ENCODE assay signal across 18 cellular contexts in the genomic region with DNA sequence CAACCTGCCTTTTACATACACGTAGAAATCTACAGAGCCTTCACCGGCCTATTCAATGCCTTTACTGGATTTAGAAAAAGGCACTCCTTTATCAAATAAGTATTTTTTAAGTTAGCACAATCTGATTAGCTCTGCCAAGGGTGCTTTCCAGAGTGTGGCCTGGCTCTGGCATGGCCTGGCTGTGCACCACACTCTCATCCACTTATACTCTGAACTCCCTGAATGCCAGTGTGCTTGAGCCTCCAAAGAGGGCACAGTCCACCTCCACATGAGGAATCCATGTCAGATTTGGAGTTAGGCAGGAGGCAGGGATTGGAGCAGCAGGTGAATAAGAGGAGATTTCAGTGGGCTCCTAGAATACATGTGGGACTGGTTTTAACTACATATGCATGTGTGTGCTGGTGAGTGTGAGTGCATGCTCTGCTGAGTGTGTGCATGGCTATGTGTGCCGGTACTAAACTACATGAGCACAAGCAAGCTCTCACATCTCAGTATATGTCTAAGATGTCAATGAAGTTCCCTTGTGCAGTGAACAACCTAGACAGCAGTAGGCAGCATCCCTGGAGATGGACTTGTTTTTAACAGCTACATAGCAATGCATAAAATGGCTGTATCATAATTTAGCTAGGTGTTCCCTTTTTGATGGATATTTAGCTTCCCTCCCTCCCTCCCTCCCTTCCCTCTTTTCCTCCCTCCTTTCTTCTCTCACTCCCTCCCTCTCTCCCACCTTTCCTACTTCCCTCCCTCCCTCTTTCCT. TPM values are rescaled to one million over a fixed set of nuclear protein-coding genes. Genes with fewer than 3 reads are reported as not detected.
A peak's percentile ranks its signal among the peaks of the same experiment; 100 is the strongest.
DNase-seq lines count a peak whose midpoint lies in the region; ATAC-seq and TF ChIP-seq lines count a peak whose summit lies in the region.
"Had no signal": no experiment of that assay in that cellular context is flagged by ENCODE, and none has a peak within 500 bp of the region (broad histone marks: within the 10 kb centered on the region; RNA-seq: fewer than 3 reads in every experiment).

No MANE protein-coding gene starts in this region.

- H3K4me1 Mint-ChIP-seq in activated CD8-positive, alpha-beta memory T cell treated with anti-CD3 and anti-CD28 coated beads, Interleukin-2, amount 10 ng/mL, durations not matched to agents 7 days and 5 days, result no peaks in the 10 kb centered on the region
- H3K4me1 Mint-ChIP-seq: B cell; CD4-positive, alpha-beta memory T cell had no signal

- no TSS peak for BruUV-seq in PC-3 (replicated peaks; lab: Mats Ljungman, UMichigan)

- no peak overlapping the region for H2AFZ ChIP-seq in PC-3 (ENCODE audit: low read length)

- no peak overlapping the region for H3K4me3 ChIP-seq in esophagus muscularis mucosa
- no peak overlapping the region for H3K4me3 ChIP-seq in lower lobe of right lung
- no peak overlapping the region for H3K4me3 ChIP-seq in PC-3 (ENCODE audit: low read length)
- no peak overlapping the region for H3K4me3 ChIP-seq in dorsolateral prefrontal cortex
- H3K4me3 ChIP-seq: GM12878 had no signal

- H3K36me3 Mint-ChIP-seq in activated CD8-positive, alpha-beta memory T cell treated with anti-CD3 and anti-CD28 coated beads, Interleukin-2, amount 10 ng/mL, durations not matched to agents 7 days and 5 days, result no peaks in the 10 kb centered on the region
- H3K36me3 Mint-ChIP-seq: CD4-positive, alpha-beta memory T cell had no signal

- no peak overlapping the region for H3K9ac ChIP-seq in PC-3 (ENCODE audit: low read length)

- H3K9me3 Mint-ChIP-seq in activated CD8-positive, alpha-beta memory T cell treated with anti-CD3 and anti-CD28 coated beads, Interleukin-2, amount 10 ng/mL, durations not matched to agents 7 days and 5 days (ENCODE audit: low read depth), result no peaks in the 10 kb centered on the region
- H3K9me3 Mint-ChIP-seq: CD4-positive, alpha-beta memory T cell; HFFc6 had no signal

- no peaks in the 10 kb centered on the region for H3K9me3 ChIP-seq in esophagus muscularis mucosa
- H3K9me3 ChIP-seq in lower lobe of right lung, result no peaks in the 10 kb centered on the region
- H3K9me3 ChIP-seq in PC-3 (ENCODE audit: low read length), result no peaks in the 10 kb centered on the region

- H3K4me3 Mint-ChIP-seq in activated CD8-positive, alpha-beta memory T cell treated with anti-CD3 and anti-CD28 coated beads, Interleukin-2, amount 10 ng/mL, durations not matched to agents 7 days and 5 days, result no peak overlapping the region
- H3K4me3 Mint-ChIP-seq: B cell; CD4-positive, alpha-beta memory T cell; HFFc6 had no signal

- H3K79me2 ChIP-seq in PC-3 (ENCODE audit: low read length), result no peaks in the 10 kb centered on the region

- H4K20me1 ChIP-seq in PC-3 (ENCODE audit: low read length), result no peaks in the 10 kb centered on the region

- H3K27me3 Mint-ChIP-seq in activated CD8-positive, alpha-beta memory T cell treated with anti-CD3 and anti-CD28 coated beads, Interleukin-2, amount 10 ng/mL, durations not matched to agents 7 days and 5 days, result peaks cover under 1% of the 10 kb centered on the region
- H3K27me3 Mint-ChIP-seq: B cell; CD4-positive, alpha-beta memory T cell had no signal

- ATAC-seq in activated CD8-positive, alpha-beta memory T cell treated with anti-CD3 and anti-CD28 coated beads, Interleukin-2, amount 10 ng/mL, durations not matched to agents 7 days and 5 days, result no peak
- ATAC-seq in lower lobe of right lung (peak; percentile 75 to 80), PC-3 (no peak)
- ATAC-seq: GM12878 had no signal

- no peak overlapping the region for H3K27ac ChIP-seq in esophagus muscularis mucosa (replicated peaks in 1 of 4)
- no peak overlapping the region for H3K27ac ChIP-seq in lower lobe of right lung
- no peak overlapping the region for H3K27ac ChIP-seq in PC-3 (ENCODE audit: low read length)
- H3K27ac ChIP-seq in dorsolateral prefrontal cortex, result no peak overlapping the region

- POLR2A ChIA-PET in PC-3 (lab: Charles Lee; ENCODE audit: unreplicated experiment), result no interaction called here

- no peaks in the 10 kb centered on the region for H3K9me2 ChIP-seq in PC-3 (replicated peaks; ENCODE audit: low read length)

- H3K27me3 ChIP-seq in esophagus muscularis mucosa, result no peaks in the 10 kb centered on the region
- no peaks in the 10 kb centered on the region for H3K27me3 ChIP-seq in lower lobe of right lung (ENCODE audit: low read depth)
- no peaks in the 10 kb centered on the region for H3K27me3 ChIP-seq in PC-3 (ENCODE audit: low read length)
- H3K27me3 ChIP-seq in dorsolateral prefrontal cortex, result no peaks in the 10 kb centered on the region

- H3K36me3 ChIP-seq in esophagus muscularis mucosa, result no peaks in the 10 kb centered on the region
- no peaks in the 10 kb centered on the region for H3K36me3 ChIP-seq in lower lobe of right lung
- H3K36me3 ChIP-seq in PC-3 (ENCODE audit: low read depth, low read length), result no peaks in the 10 kb centered on the region

- CTCF ChIA-PET in activated CD8-positive, alpha-beta memory T cell treated with anti-CD3 and anti-CD28 coated beads, Interleukin-2, amount 10 ng/mL, durations not matched to agents 7 days and 5 days (lab: Charles Lee), result no interaction called here
- CTCF ChIA-PET in PC-3 (lab: Charles Lee), result no interaction called here

- no peak overlapping the region for H3K27ac Mint-ChIP-seq in activated CD8-positive, alpha-beta memory T cell treated with anti-CD3 and anti-CD28 coated beads, Interleukin-2, amount 10 ng/mL, durations not matched to agents 7 days and 5 days
- H3K27ac Mint-ChIP-seq: B cell; CD4-positive, alpha-beta memory T cell; HFFc6 had no signal

- no peak for TF ChIP-seq CTCF in esophagus muscularis mucosa (IDR thresholded peaks at IDR 0.05)
- no peak for TF ChIP-seq CTCF in lower lobe of right lung (IDR thresholded peaks at IDR 0.05)
- no peak for TF ChIP-seq CTCF in PC-3 (conservative IDR thresholded peaks at IDR 0.05; ENCODE audit: low read depth, low read length)
- no peak for TF ChIP-seq CTCF in dorsolateral prefrontal cortex (IDR thresholded peaks at IDR 0.05 in 54 of 56, conservative IDR thresholded peaks at IDR 0.05 in 2 of 56; ENCODE audit: low read depth in 1 of 56, partially characterized antibody in 56 of 56)

- no peaks in the 10 kb centered on the region for H3F3A ChIP-seq in PC-3 (ENCODE audit: low read length, unreplicated experiment)

- no peak for TF ChIP-seq EP300 in esophagus muscularis mucosa (IDR thresholded peaks at IDR 0.05)

- no peak for TF ChIP-seq POLR2A in esophagus muscularis mucosa (IDR thresholded peaks at IDR 0.05; ENCODE audit: low read depth)

- intact Hi-C loops in esophagus muscularis mucosa (cut with DNase I), result no loop called here
- intact Hi-C loops in lower lobe of right lung (cut with DNase I), result no loop called here
- intact Hi-C loops in PC-3 (cut with micrococcal nuclease), result no loop called here
- intact Hi-C loops in dorsolateral prefrontal cortex (cut with DNase I), result no loop called here

- no peak overlapping the region for H3K4me2 ChIP-seq in PC-3 (ENCODE audit: low read length)

- DNase-seq in activated CD8-positive, alpha-beta memory T cell treated with anti-CD3 and anti-CD28 coated beads, Interleukin-2, amount 50 U/mL, for 48 hours, result peak; percentile 12
- DNase-seq in activated CD8-positive, alpha-beta memory T cell treated with anti-CD3 and anti-CD28 coated beads, Interleukin-2, amount 10 ng/mL, durations not matched to agents 7 days and 5 days, result no peak
- DNase-seq in esophagus muscularis mucosa (ENCODE audit: extremely low spot score), result peak; percentile 75
- DNase-seq in lower lobe of right lung, result no peak
- DNase-seq in middle frontal gyrus (ENCODE audit: extremely low spot score, low spot score), result no peak
- DNase-seq in H4 (ENCODE audit: low spot score), result no peak
- no peak for DNase-seq in PC-3
- no peak for DNase-seq in dorsolateral prefrontal cortex
- DNase-seq: 8988T; ACHN; C1 segment of cervical spinal cord; CD4-positive, alpha-beta memory T cell; DMS79; GOT3; HCEC 1CT; HFFc6 had no signal

- H3K4me1 ChIP-seq in esophagus muscularis mucosa (no peaks in the 10 kb centered on the region), lower lobe of right lung (no peaks in the 10 kb centered on the region), PC-3 (ENCODE audit: insufficient read depth, low read length) (no peaks in the 10 kb centered on the region)

- 94% methylated on average over 3 of the region's 3 CpGs for WGBS in esophagus muscularis mucosa

RNA-seq across cellular contexts. Expression of a gene that starts 17.8 kb away (rescaled TPM):
- 10 to 100 TPM; 36.7 to 42.1 TPM for total RNA-seq in activated CD8-positive, alpha-beta memory T cell treated with anti-CD3 and anti-CD28 coated beads, Interleukin-2, amount 10 ng/mL, durations not matched to agents 7 days and 5 days
- total RNA-seq in esophagus muscularis mucosa (100 to 1,000 TPM in 3 of 4 donors, 10 to 100 TPM in 1; 80.2 to 134 (median 107) TPM), lower lobe of right lung (76.7 TPM), PC-3 (2014; rRNA removed) (50.2 and 96.6 TPM in 2 replicates), dorsolateral prefrontal cortex (10 to 100 TPM; 31.3 to 64.3 (median 45.0) TPM)
- total RNA-seq in H4 (2014; rRNA removed; shearing (Covaris generic)), result 140 and 179 TPM in 2 replicates

Comparison
In these comparisons a context has a peak if more than half of its experiments do, and no peak if none do; other contexts are left out.
1. DNase-seq: peak in activated CD8-positive, alpha-beta memory T cell treated with anti-CD3 and anti-CD28 coated beads, Interleukin-2, amount 50 U/mL, for 48 hours (single experiment) and esophagus muscularis mucosa (single experiment); none in activated CD8-positive, alpha-beta memory T cell treated with anti-CD3 and anti-CD28 coated beads, Interleukin-2, amount 10 ng/mL, durations not matched to agents 7 days and 5 days (single experiment), lower lobe of right lung (single experiment), middle frontal gyrus (single experiment), H4 (single experiment), PC-3 (single experiment) and dorsolateral prefrontal cortex (0 of 10).
2. ATAC-seq: peak in lower lobe of right lung (2 of 2); none in activated CD8-positive, alpha-beta memory T cell treated with anti-CD3 and anti-CD28 coated beads, Interleukin-2, amount 10 ng/mL, durations not matched to agents 7 days and 5 days (single experiment) and PC-3 (single experiment).